ENCODE assay signal across 11 cellular contexts in genomic region chr4:181957088-181957487, GRCh38.
DNase-seq lines count a peak whose midpoint lies in the region; ATAC-seq and TF ChIP-seq lines count a peak whose summit lies in the region.
"Had no signal": no experiment of that assay in that cellular context is flagged by ENCODE, and none has a peak within 500 bp of the region (broad histone marks: within the 10 kb centered on the region; RNA-seq: fewer than 3 reads in every experiment).

No MANE protein-coding gene starts in this region.

- CTCF ChIA-PET in CD8-positive, alpha-beta memory T cell (lab: Charles Lee) = no interaction called here

- H3K27ac Mint-ChIP-seq in HFFc6 = peak overlapping the region; percentile 60
- no peak overlapping the region for H3K27ac Mint-ChIP-seq in CD8-positive, alpha-beta memory T cell
- H3K27ac Mint-ChIP-seq: stimulated activated naive CD8-positive, alpha-beta T cell treated with anti-CD3 and anti-CD28 coated beads, Interleukin-15, Interleukin-2, amounts not matched to agents 100 ng/mL and 50 ng/mL, for 24 hours had no signal

- TF ChIP-seq CTCF in HFFc6 (IDR thresholded peaks at IDR 0.05) = no peak
- no peak for TF ChIP-seq CTCF in astrocyte of the cerebellum (IDR thresholded peaks at IDR 0.05; ENCODE audit: low read depth, low read length, missing control alignments)

- in situ Hi-C loops in astrocyte of the cerebellum (cut with HindIII; ENCODE audit: low sequenced_read_pairs) = no loop called here

- ATAC-seq in GM21576 (IDR thresholded peaks at IDR 0.05; ENCODE audit: unreplicated experiment) (no peak), HG03039 (IDR thresholded peaks at IDR 0.05; ENCODE audit: unreplicated experiment) (no peak)

- H3K27ac ChIP-seq in CD8-positive, alpha-beta memory T cell (ENCODE audit: low read depth, low read length) = no peak overlapping the region

- DNase-seq in HFFc6 (peak; percentile 72), astrocyte of the cerebellum (ENCODE audit: low read depth) (peak; percentile 96), inferior parietal cortex (ENCODE audit: extremely low spot score) (peak; percentile 8), stromal cell of bone marrow (ENCODE audit: low read depth) (peak; percentile 43)
- DNase-seq in activated effector memory CD4-positive, alpha-beta T cell treated with Interleukin-2 at 50 U/mL for 16 hours = no peak
- DNase-seq in CD8-positive, alpha-beta memory T cell = no peak
- DNase-seq: NCI-H1092; NK-92 treated with Interleukin-12 subunit alpha and Interleukin-12 subunit beta, amount 100 ng/mL, for 24 hours had no signal

- H3K27me3 ChIP-seq in CD8-positive, alpha-beta memory T cell (ENCODE audit: insufficient read depth, low read length, poor library complexity, severe bottlenecking) = no peaks in the 10 kb centered on the region

- H3K27me3 Mint-ChIP-seq in HFFc6 (ENCODE audit: insufficient read depth) = no peaks in the 10 kb centered on the region
- peaks cover 0 to 2% of the 10 kb centered on the region in 2 donors for H3K27me3 Mint-ChIP-seq in CD8-positive, alpha-beta memory T cell
- H3K27me3 Mint-ChIP-seq: stimulated activated naive CD8-positive, alpha-beta T cell treated with anti-CD3 and anti-CD28 coated beads, Interleukin-15, Interleukin-2, amounts not matched to agents 100 ng/mL and 50 ng/mL, for 24 hours had no signal

- POLR2A ChIA-PET in CD8-positive, alpha-beta memory T cell (lab: Charles Lee) = no interaction called here

- no peaks in the 10 kb centered on the region for H3K4me1 ChIP-seq in CD8-positive, alpha-beta memory T cell (ENCODE audit: insufficient read depth, low read length)

- peak overlapping the region; percentile 57 for H3K4me3 Mint-ChIP-seq in HFFc6
- H3K4me3 Mint-ChIP-seq in CD8-positive, alpha-beta memory T cell = no peak overlapping the region
- H3K4me3 Mint-ChIP-seq: stimulated activated naive CD8-positive, alpha-beta T cell treated with anti-CD3 and anti-CD28 coated beads, Interleukin-15, Interleukin-2, amounts not matched to agents 100 ng/mL and 50 ng/mL, for 24 hours had no signal

- H3K4me1 Mint-ChIP-seq in HFFc6 (ENCODE audit: low read depth) = peaks cover 58% of the 10 kb centered on the region
- H3K4me1 Mint-ChIP-seq in CD8-positive, alpha-beta memory T cell = no peaks in the 10 kb centered on the region

- H3K4me3 ChIP-seq in astrocyte of the cerebellum (ENCODE audit: low read depth, low read length) = no peak overlapping the region
- H3K4me3 ChIP-seq in CD8-positive, alpha-beta memory T cell (ENCODE audit: low read length) = no peak overlapping the region

- no peaks in the 10 kb centered on the region for H3K36me3 Mint-ChIP-seq in HFFc6 (ENCODE audit: low read depth)
- H3K36me3 Mint-ChIP-seq in CD8-positive, alpha-beta memory T cell = no peaks in the 10 kb centered on the region

- no peaks in the 10 kb centered on the region for H3K9me3 ChIP-seq in CD8-positive, alpha-beta memory T cell (ENCODE audit: low read length)

- H3K36me3 ChIP-seq in CD8-positive, alpha-beta memory T cell (ENCODE audit: insufficient read depth, low read length) = no peaks in the 10 kb centered on the region

- no peaks in the 10 kb centered on the region for H3K9me3 Mint-ChIP-seq in HFFc6
- H3K9me3 Mint-ChIP-seq in CD8-positive, alpha-beta memory T cell = peaks cover 0 to 11% (median 1%) of the 10 kb centered on the region in 5 donors
- H3K9me3 Mint-ChIP-seq: stimulated activated naive CD8-positive, alpha-beta T cell treated with anti-CD3 and anti-CD28 coated beads, Interleukin-15, Interleukin-2, amounts not matched to agents 100 ng/mL and 50 ng/mL, for 24 hours had no signal

Comparison
In these comparisons a context has a peak if more than half of its experiments do, and no peak if none do; other contexts are left out.
1. DNase-seq: peak in HFFc6 (single experiment), astrocyte of the cerebellum (single experiment), inferior parietal cortex (single experiment) and stromal cell of bone marrow (single experiment); none in activated effector memory CD4-positive, alpha-beta T cell treated with Interleukin-2 at 50 U/mL for 16 hours (single experiment) and CD8-positive, alpha-beta memory T cell (0 of 5).